ENCODE assay signal across 8 cellular contexts in the genomic region with DNA sequence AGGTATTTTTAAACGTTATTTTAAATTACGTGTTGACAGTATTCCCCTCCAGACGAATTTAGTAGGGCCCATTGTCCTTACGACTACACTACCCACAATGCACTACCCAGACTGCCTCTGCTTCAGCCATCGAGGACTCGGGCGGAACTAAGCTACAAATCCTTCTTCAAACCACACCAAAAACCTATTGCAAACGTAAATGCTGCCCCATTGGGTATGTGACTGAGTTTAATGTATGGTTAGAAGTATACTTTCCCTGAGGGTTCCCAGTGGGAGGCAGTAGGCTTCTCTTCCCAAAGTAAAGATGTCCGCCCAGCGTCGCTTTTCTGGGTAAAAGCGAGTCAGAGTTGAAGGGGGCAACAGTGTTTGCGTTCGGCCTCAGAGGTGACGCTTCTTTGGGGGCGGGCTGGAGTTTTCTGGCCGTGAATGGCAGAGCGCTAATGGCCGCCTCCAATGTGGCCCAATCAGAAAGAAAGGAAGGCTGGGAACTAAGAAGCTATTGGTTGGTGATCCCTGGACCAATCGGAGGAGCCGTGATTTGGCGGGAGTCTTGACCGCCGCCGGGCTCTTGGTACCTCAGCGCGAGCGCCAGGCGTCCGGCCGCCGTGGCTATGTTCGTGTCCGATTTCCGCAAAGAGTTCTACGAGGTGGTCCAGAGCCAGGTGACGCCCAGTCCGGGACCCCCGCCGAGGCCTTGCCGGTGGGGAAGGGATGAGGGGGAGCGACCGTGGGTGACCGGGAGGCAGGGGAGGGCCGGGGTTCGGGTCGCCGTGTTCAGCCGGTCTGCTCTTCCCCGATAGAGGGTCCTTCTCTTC. TPM values are rescaled to one million over a fixed set of nuclear protein-coding genes. Genes with fewer than 3 reads are reported as not detected.
DNase-seq lines count a peak whose midpoint lies in the region; ATAC-seq lines count a peak whose summit lies in the region.

A gene with protein sequence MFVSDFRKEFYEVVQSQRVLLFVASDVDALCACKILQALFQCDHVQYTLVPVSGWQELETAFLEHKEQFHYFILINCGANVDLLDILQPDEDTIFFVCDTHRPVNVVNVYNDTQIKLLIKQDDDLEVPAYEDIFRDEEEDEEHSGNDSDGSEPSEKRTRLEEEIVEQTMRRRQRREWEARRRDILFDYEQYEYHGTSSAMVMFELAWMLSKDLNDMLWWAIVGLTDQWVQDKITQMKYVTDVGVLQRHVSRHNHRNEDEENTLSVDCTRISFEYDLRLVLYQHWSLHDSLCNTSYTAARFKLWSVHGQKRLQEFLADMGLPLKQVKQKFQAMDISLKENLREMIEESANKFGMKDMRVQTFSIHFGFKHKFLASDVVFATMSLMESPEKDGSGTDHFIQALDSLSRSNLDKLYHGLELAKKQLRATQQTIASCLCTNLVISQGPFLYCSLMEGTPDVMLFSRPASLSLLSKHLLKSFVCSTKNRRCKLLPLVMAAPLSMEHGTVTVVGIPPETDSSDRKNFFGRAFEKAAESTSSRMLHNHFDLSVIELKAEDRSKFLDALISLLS (plus strand): TSS at position 563 of the 815 bp plus-strand sequence. CDS start 49 bp downstream, at position 612.

- H3K36me3 Mint-ChIP-seq in activated naive CD4-positive, alpha-beta T cell treated with anti-CD3 and anti-CD28 coated beads, Interleukin-2, amount 50 U/mL, for 72 hours, result peaks cover 28 to 41% of the 10 kb centered on the region in 2 donors

- peak within 1 kb of the TSS; percentile 79 for H3K4me3 ChIP-seq in GM08714 (ENCODE audit: low read length)

- H3K9me3 Mint-ChIP-seq in activated naive CD4-positive, alpha-beta T cell treated with anti-CD3 and anti-CD28 coated beads, Interleukin-2, amount 50 U/mL, for 72 hours, result no peaks in the 10 kb centered on the region

- ATAC-seq in HG02610 (IDR thresholded peaks at IDR 0.05; ENCODE audit: unreplicated experiment), result peak; percentile 83
- ATAC-seq in activated naive CD4-positive, alpha-beta T cell treated with anti-CD3 and anti-CD28 coated beads, Interleukin-2, amount 50 U/mL, for 72 hours, result peak; percentile 93 to 94

- peak within 1 kb of the TSS; percentile 98 for H3K27ac ChIP-seq in temporal lobe (ENCODE audit: low read depth, low read length)

- peak within 1 kb of the TSS; percentile 100 for H3K27ac Mint-ChIP-seq in activated naive CD4-positive, alpha-beta T cell treated with anti-CD3 and anti-CD28 coated beads, Interleukin-2, amount 50 U/mL, for 72 hours

- DNase-seq in NCI-H1092 treated with DMSO at 0.1 percent for 48 hours (lab: John Stamatoyannopoulos, UW) (peak; percentile 99), SKM-1 (lab: John Stamatoyannopoulos, UW; ENCODE audit: unreplicated experiment) (peak; percentile 99), globus pallidus (ENCODE audit: low spot score) (peak; percentile 100), nucleus accumbens (lab: John Stamatoyannopoulos, UW) (peak; percentile 73 to 99 (median 96))
- peak; percentile 88 to 95 for DNase-seq in activated naive CD4-positive, alpha-beta T cell treated with anti-CD3 and anti-CD28 coated beads, Interleukin-2, amount 50 U/mL, for 72 hours (ENCODE audit: low spot score in 2 of 2)

RNA-seq across cellular contexts. Expression of the gene that starts here (rescaled TPM):
- total RNA-seq in activated naive CD4-positive, alpha-beta T cell treated with anti-CD3 and anti-CD28 coated beads, Interleukin-2, amount 50 U/mL, for 72 hours, result 10 to 100 TPM; 92.1 to 99.7 TPM
- total RNA-seq in temporal lobe, result 0.49 TPM

Comparison
In these comparisons a context has a peak if more than half of its experiments do, and no peak if none do; other contexts are left out.
1. Peak in every context shown above with its lines: DNase-seq, ATAC-seq, H3K4me3 ChIP-seq and H3K27ac ChIP-seq.
2. RNA of the gene that starts here (total RNA-seq): 92.1 to 99.7 TPM in activated naive CD4-positive, alpha-beta T cell treated with anti-CD3 and anti-CD28 coated beads, Interleukin-2, amount 50 U/mL, for 72 hours; 0.49 TPM in temporal lobe (single experiment); every median in the first group is over 10 times any median in the second.